ENCODE assay signal across 16 cellular contexts in the genomic region with DNA sequence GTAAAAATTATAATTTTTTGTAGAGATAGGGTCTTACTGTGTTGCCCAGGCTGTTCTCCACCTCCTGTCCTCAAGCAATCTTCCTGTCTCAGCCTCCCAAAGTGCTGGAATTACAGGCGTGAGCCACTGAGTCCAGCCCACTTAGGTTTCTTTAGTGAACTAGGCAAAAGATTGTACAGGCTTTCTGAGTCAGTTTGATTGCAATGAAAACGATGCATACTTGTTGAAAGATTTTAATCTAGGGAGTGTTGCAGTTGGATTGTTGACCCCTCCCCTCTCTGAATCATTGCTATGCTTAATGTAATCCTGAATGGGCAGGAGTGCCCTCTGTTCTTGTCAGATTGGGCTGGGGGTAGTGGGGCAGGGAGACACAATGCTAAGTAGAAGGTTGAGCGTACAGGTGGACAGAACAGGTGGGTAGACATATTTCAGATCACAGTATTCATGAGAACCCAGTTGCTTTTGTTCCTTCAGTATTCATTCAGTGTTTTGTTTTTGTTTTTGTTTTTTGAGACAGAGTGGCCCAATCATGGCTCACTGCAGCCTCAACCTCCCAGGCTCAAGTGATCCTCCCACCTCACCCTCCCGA.
A peak's percentile ranks its signal among the peaks of the same experiment; 100 is the strongest.
DNase-seq lines count a peak whose midpoint lies in the region; ATAC-seq and TF ChIP-seq lines count a peak whose summit lies in the region.
"Had no signal": no experiment of that assay in that cellular context is flagged by ENCODE, and none has a peak within 500 bp of the region (broad histone marks: within the 10 kb centered on the region; RNA-seq: fewer than 3 reads in every experiment).

No MANE protein-coding gene starts in this region.

- intact Hi-C loops in MCF 10A (cut with micrococcal nuclease) (no loop called here), breast epithelium (cut with DNase I; ENCODE audit: low total_unique reads) (no loop called here), spleen (cut with DNase I; ENCODE audit: low total_unique reads) (no loop called here)

- H3K4me1 ChIP-seq in breast epithelium (no peaks in the 10 kb centered on the region), spleen (no peaks in the 10 kb centered on the region)

- TF ChIP-seq CTCF in MCF 10A (IDR thresholded peaks at IDR 0.05; ENCODE audit: unreplicated experiment) (no peak), breast epithelium (IDR thresholded peaks at IDR 0.05) (no peak), brain (conservative IDR thresholded peaks at IDR 0.05) (no peak), kidney epithelial cell (IDR thresholded peaks at IDR 0.05; ENCODE audit: insufficient read depth, low read length, poor library complexity, severe bottlenecking) (no peak), spleen (IDR thresholded peaks at IDR 0.05 in 8 of 11, conservative IDR thresholded peaks at IDR 0.05 in 3 of 11) (no peak)

- no peaks in the 10 kb centered on the region for H3K9me3 Mint-ChIP-seq in MCF 10A (ENCODE audit: unreplicated experiment)
- H3K9me3 Mint-ChIP-seq in brain: peaks cover 0 to 9% (median 0%) of the 10 kb centered on the region in 5 experiments
- H3K9me3 Mint-ChIP-seq: stimulated activated naive CD8-positive, alpha-beta T cell treated with anti-CD3 and anti-CD28 coated beads, Interleukin-15, Interleukin-2, amounts not matched to agents 100 ng/mL and 50 ng/mL, for 24 hours had no signal

- H3K27me3 ChIP-seq in breast epithelium (no peaks in the 10 kb centered on the region), kidney epithelial cell (ENCODE audit: control insufficient read depth, insufficient read depth, low read length) (no peaks in the 10 kb centered on the region), spleen (replicated peaks in 1 of 7) (no peaks in the 10 kb centered on the region)

- CTCF ChIA-PET in MCF 10A (lab: Yijun Ruan, JAX): interaction anchor here (0.5 kb wide), 1 partner anchor 284 kb away, joined by 3 read pairs; no protein-coding TSS in a partner anchor

- TF ChIP-seq POLR2A in breast epithelium (IDR thresholded peaks at IDR 0.05): no peak
- TF ChIP-seq POLR2A in spleen (IDR thresholded peaks at IDR 0.05): no peak

- peaks cover 29% of the 10 kb centered on the region for H3K4me1 Mint-ChIP-seq in MCF 10A (ENCODE audit: insufficient read depth, unreplicated experiment)
- H3K4me1 Mint-ChIP-seq in brain: peaks cover 29% of the 10 kb centered on the region

- H3K4me3 Mint-ChIP-seq in MCF 10A (ENCODE audit: unreplicated experiment) (no peak overlapping the region), brain (no peak overlapping the region)
- H3K4me3 Mint-ChIP-seq: stimulated activated naive CD8-positive, alpha-beta T cell treated with anti-CD3 and anti-CD28 coated beads, Interleukin-15, Interleukin-2, amounts not matched to agents 100 ng/mL and 50 ng/mL, for 24 hours had no signal

- H3K27ac ChIP-seq in breast epithelium (no peak overlapping the region), spleen (no peak overlapping the region)
- H3K27ac ChIP-seq: 22Rv1 had no signal

- POLR2A ChIA-PET in MCF 10A (lab: Yijun Ruan, JAX): interaction anchor here (0.5 to 2.5 kb wide), 7 partner anchors 11 to 682 kb away, joined by 3 to 11 read pairs (median 7); partner anchors contain the start of genes HSDL2 and KIAA1958

- H3K4me3 ChIP-seq in breast epithelium: no peak overlapping the region
- H3K4me3 ChIP-seq in kidney epithelial cell (ENCODE audit: low read depth, low read length): no peak overlapping the region
- H3K4me3 ChIP-seq in spleen: no peak overlapping the region
- H3K4me3 ChIP-seq: lung had no signal

- H3K27ac Mint-ChIP-seq in MCF 10A (ENCODE audit: low read depth, unreplicated experiment) (peak overlapping the region; percentile 49), brain (peak overlapping the region in 3 of 5 experiments; percentile 56 to 81 (median 59))
- H3K27ac Mint-ChIP-seq: stimulated activated naive CD8-positive, alpha-beta T cell treated with anti-CD3 and anti-CD28 coated beads, Interleukin-15, Interleukin-2, amounts not matched to agents 100 ng/mL and 50 ng/mL, for 24 hours had no signal

- no peak for ATAC-seq in HG03571 (IDR thresholded peaks at IDR 0.05; ENCODE audit: unreplicated experiment)

- DNase-seq in MCF 10A (ENCODE audit: unreplicated experiment) (peak; percentile 31), breast epithelium (ENCODE audit: low spot score in 2 of 2) (no peak), kidney epithelial cell (ENCODE audit: low read depth) (peak; percentile 38), AG08396 (ENCODE audit: low spot score) (no peak), spleen (no peak)
- DNase-seq in activated naive CD4-positive, alpha-beta T cell (lab: John Stamatoyannopoulos, UW): no peak
- DNase-seq: activated CD4-positive, alpha-beta T cell treated with anti-CD3 and anti-CD28 coated beads for 4 hours; glutamatergic neuron; MV-4-11; NCI-H510A; stimulated activated CD4-positive, alpha-beta T cell treated with anti-CD3 and anti-CD28 coated beads, Interleukin-4, amount 100 ng/mL, for 4 hours had no signal

- H3K9me3 ChIP-seq in breast epithelium: no peaks in the 10 kb centered on the region
- no peaks in the 10 kb centered on the region for H3K9me3 ChIP-seq in spleen

- BruUV-seq in MCF 10A (replicated peaks; lab: Mats Ljungman, UMichigan): no TSS peak

- H3K27me3 Mint-ChIP-seq in MCF 10A (ENCODE audit: insufficient read depth, unreplicated experiment) (no peaks in the 10 kb centered on the region), brain (no peaks in the 10 kb centered on the region)
- H3K27me3 Mint-ChIP-seq: stimulated activated naive CD8-positive, alpha-beta T cell treated with anti-CD3 and anti-CD28 coated beads, Interleukin-15, Interleukin-2, amounts not matched to agents 100 ng/mL and 50 ng/mL, for 24 hours had no signal

- WGBS in spleen, 5 donors: 86 to 93% (median 91%) methylated on average over 4 of the region's 4 CpGs

- no peaks in the 10 kb centered on the region for H3K36me3 ChIP-seq in breast epithelium
- H3K36me3 ChIP-seq in kidney epithelial cell (ENCODE audit: control insufficient read depth, insufficient read depth, low read length): no peaks in the 10 kb centered on the region
- no peaks in the 10 kb centered on the region for H3K36me3 ChIP-seq in spleen

- H3K36me3 Mint-ChIP-seq in MCF 10A (ENCODE audit: insufficient read depth, unreplicated experiment): peaks cover 3% of the 10 kb centered on the region
- H3K36me3 Mint-ChIP-seq in brain: peaks cover 23% of the 10 kb centered on the region

Comparison
In these comparisons a context has a peak if more than half of its experiments do, and no peak if none do; other contexts are left out.
1. DNase-seq: peak in MCF 10A (single experiment) and kidney epithelial cell (single experiment); none in breast epithelium (0 of 2), AG08396 (single experiment), activated naive CD4-positive, alpha-beta T cell (0 of 4) and spleen (single experiment).